ENCODE assay signal across 10 cellular contexts in genomic region chr5:132474881-132475511, GRCh38. TPM values are rescaled to one million over a fixed set of nuclear protein-coding genes. Genes with fewer than 3 reads are reported as not detected.
DNase-seq lines count a peak whose midpoint lies in the region; ATAC-seq and TF ChIP-seq lines count a peak whose summit lies in the region.
"Had no signal": no experiment of that assay in that cellular context is flagged by ENCODE, and none has a peak within 500 bp of the region (broad histone marks: within the 10 kb centered on the region; RNA-seq: fewer than 3 reads in every experiment).

No MANE protein-coding gene starts in this region.

- H3K9me3 Mint-ChIP-seq in activated naive CD4-positive, alpha-beta T cell treated with anti-CD3 and anti-CD28 coated beads for 36 hours: no peaks in the 10 kb centered on the region

- DNase-seq in activated naive CD4-positive, alpha-beta T cell treated with anti-CD3 and anti-CD28 coated beads for 36 hours: peak; percentile 6
- DNase-seq in activated naive CD4-positive, alpha-beta T cell (lab: John Stamatoyannopoulos, UW): no peak
- DNase-seq in mammary epithelial cell: no peak
- DNase-seq in uterus: peak; percentile 12 to 14
- no peak for DNase-seq in NCI-H146 (lab: John Stamatoyannopoulos, UW)
- DNase-seq: brain microvascular endothelial cell, hippocampal formation had no signal

- ATAC-seq in GM18909 (IDR thresholded peaks at IDR 0.05; ENCODE audit: poor library complexity, unreplicated experiment): no peak
- ATAC-seq in HG03139 (IDR thresholded peaks at IDR 0.05; ENCODE audit: unreplicated experiment): no peak

- in situ Hi-C loops in mammary epithelial cell (cut with MboI; ENCODE audit: low sequenced_read_pairs in 2 of 2): no loop called here

- H3K4me1 Mint-ChIP-seq in activated naive CD4-positive, alpha-beta T cell treated with anti-CD3 and anti-CD28 coated beads for 36 hours (ENCODE audit: low read depth): peaks cover 71% of the 10 kb centered on the region

- peak overlapping the region; percentile 14 for H3K27ac Mint-ChIP-seq in activated naive CD4-positive, alpha-beta T cell treated with anti-CD3 and anti-CD28 coated beads for 36 hours

- H3K27me3 ChIP-seq in mammary epithelial cell (ENCODE audit: insufficient read depth, low read length) (no peaks in the 10 kb centered on the region), mucosa of rectum (ENCODE audit: control insufficient read depth in 2 of 2, insufficient read depth in 2 of 2, low read length in 2 of 2) (no peaks in the 10 kb centered on the region), uterus (no peaks in the 10 kb centered on the region)
- H3K27me3 ChIP-seq: brain microvascular endothelial cell had no signal

- 53% methylated on average over 4 of the region's 4 CpGs for WGBS in mammary epithelial cell (ENCODE audit: low coverage, missing lambda C conversion rate)

- H3K27ac ChIP-seq in mammary epithelial cell (ENCODE audit: insufficient read depth, low read depth, low read length) (no peak overlapping the region), mucosa of rectum (ENCODE audit: low read depth in 2 of 2, low read length in 2 of 2) (peak overlapping the region; percentile 56 to 65), uterus (peak overlapping the region in 1 of 2 donors; percentile 38)
- H3K27ac ChIP-seq: brain microvascular endothelial cell had no signal

- H3K9ac ChIP-seq in mammary epithelial cell (ENCODE audit: insufficient read depth, low read length) (no peak overlapping the region), mucosa of rectum (ENCODE audit: low read depth in 1 of 2, low read length in 2 of 2) (peak overlapping the region in 1 of 2 donors; percentile 46)

- no TSS peak for BruUV-seq in mammary epithelial cell (replicated peaks; lab: Mats Ljungman, UMichigan)

- intact Hi-C loops in activated naive CD4-positive, alpha-beta T cell treated with anti-CD3 and anti-CD28 coated beads for 36 hours (cut with micrococcal nuclease): no loop called here
- intact Hi-C loops in mammary epithelial cell (cut with micrococcal nuclease) (no loop called here), uterus (cut with DNase I; ENCODE audit: low total_unique reads) (no loop called here)

- TF ChIP-seq POLR2A in uterus (IDR thresholded peaks at IDR 0.05): no peak

- no peak overlapping the region for H3K4me3 ChIP-seq in mammary epithelial cell (replicated peaks in 1 of 3; ENCODE audit: insufficient read depth in 1 of 3, low read depth in 2 of 3, low read length in 3 of 3)
- H3K4me3 ChIP-seq in mucosa of rectum (ENCODE audit: low read length in 2 of 2): no peak overlapping the region
- no peak overlapping the region for H3K4me3 ChIP-seq in uterus

- H3K36me3 ChIP-seq in mammary epithelial cell (ENCODE audit: insufficient read depth, low read length) (no peaks in the 10 kb centered on the region), mucosa of rectum (ENCODE audit: control insufficient read depth in 2 of 2, insufficient read depth in 2 of 2, low read length in 2 of 2) (no peaks in the 10 kb centered on the region), uterus (no peaks in the 10 kb centered on the region)
- H3K36me3 ChIP-seq: brain microvascular endothelial cell had no signal

- H3K4me3 Mint-ChIP-seq in activated naive CD4-positive, alpha-beta T cell treated with anti-CD3 and anti-CD28 coated beads for 36 hours: no peak overlapping the region

- no peak for TF ChIP-seq CTCF in mammary epithelial cell (conservative IDR thresholded peaks at IDR 0.05 in 1 of 2, IDR thresholded peaks at IDR 0.05 in 1 of 2; ENCODE audit: extremely low read depth in 1 of 2, insufficient read depth in 1 of 2, low read depth in 1 of 2, low read length in 2 of 2)
- TF ChIP-seq CTCF in uterus (IDR thresholded peaks at IDR 0.05): no peak

- H4K20me1 ChIP-seq in mammary epithelial cell (ENCODE audit: insufficient read depth, low read length): no peaks in the 10 kb centered on the region

- H3K4me2 ChIP-seq in mammary epithelial cell (ENCODE audit: insufficient read depth, low read depth, low read length): no peak overlapping the region

- H3K4me1 ChIP-seq in mammary epithelial cell (ENCODE audit: insufficient read depth, low read length): no peaks in the 10 kb centered on the region
- peaks cover 47 to 48% of the 10 kb centered on the region in 2 donors for H3K4me1 ChIP-seq in mucosa of rectum (ENCODE audit: control insufficient read depth in 2 of 2, insufficient read depth in 2 of 2, low read length in 2 of 2)
- H3K4me1 ChIP-seq in uterus: no peaks in the 10 kb centered on the region

- CTCF ChIA-PET in activated naive CD4-positive, alpha-beta T cell treated with anti-CD3 and anti-CD28 coated beads for 36 hours (lab: Charles Lee): interaction anchor here (0.9 to 1.2 kb wide), 3 partner anchors 13 to 294 kb away, joined by 3 to 4 read pairs (median 4); no protein-coding TSS in a partner anchor
- CTCF ChIA-PET in mammary epithelial cell (lab: Charles Lee; ENCODE audit: low non-redundant PET): no interaction called here

- H3K9me3 ChIP-seq in mammary epithelial cell (replicated peaks; ENCODE audit: insufficient read depth, low read length) (no peaks in the 10 kb centered on the region), mucosa of rectum (ENCODE audit: control insufficient read depth in 2 of 2, low read length in 2 of 2) (no peaks in the 10 kb centered on the region), uterus (no peaks in the 10 kb centered on the region)

- H3K79me2 ChIP-seq in mammary epithelial cell (ENCODE audit: insufficient read depth, low read length): no peaks in the 10 kb centered on the region

- H3K27me3 Mint-ChIP-seq in activated naive CD4-positive, alpha-beta T cell treated with anti-CD3 and anti-CD28 coated beads for 36 hours (ENCODE audit: low read depth): no peaks in the 10 kb centered on the region

- peak overlapping the region; percentile 3 for H2AFZ ChIP-seq in mammary epithelial cell (ENCODE audit: low read depth, low read length)

- H3K36me3 Mint-ChIP-seq in activated naive CD4-positive, alpha-beta T cell treated with anti-CD3 and anti-CD28 coated beads for 36 hours (ENCODE audit: low read depth): no peaks in the 10 kb centered on the region

- dilution Hi-C loops in mammary epithelial cell (cut with HindIII; ENCODE audit: low sequenced_read_pairs): loop anchor here (25.0 kb wide), 1 partner anchor 388 kb away; no protein-coding TSS in a partner anchor

RNA-seq across cellular contexts. Expression of gene IRF1, which starts 15.6 kb away (rescaled TPM):
- 10 to 100 TPM; 84.3 to 88.4 TPM for total RNA-seq in activated naive CD4-positive, alpha-beta T cell treated with anti-CD3 and anti-CD28 coated beads for 36 hours
- 10 to 100 TPM in 1 of 2 donors, 1 to 10 TPM in 1; 5.3 to 14.9 TPM for total RNA-seq in mammary epithelial cell
- polyA plus RNA-seq in mammary epithelial cell: 9.0 TPM
- polyA minus RNA-seq in mammary epithelial cell: 24.6 TPM
- 100 to 1,000 TPM in 1 of 4 donors, 10 to 100 TPM in 2, 1 to 10 TPM in 1; 3.8 to 110 (median 25.7) TPM for total RNA-seq in uterus

Comparison
In these comparisons a context has a peak if more than half of its experiments do, and no peak if none do; other contexts are left out.
1. DNase-seq: peak in activated naive CD4-positive, alpha-beta T cell treated with anti-CD3 and anti-CD28 coated beads for 36 hours (single experiment) and uterus (2 of 2); none in activated naive CD4-positive, alpha-beta T cell (0 of 4), mammary epithelial cell (single experiment) and NCI-H146 (single experiment).